ENCODE assay signal across 9 cellular contexts in genomic region chr10:6543431-6544005, GRCh38. TPM values are rescaled to one million over a fixed set of nuclear protein-coding genes. Genes with fewer than 3 reads are reported as not detected.
DNase-seq lines count a peak whose midpoint lies in the region; ATAC-seq and TF ChIP-seq lines count a peak whose summit lies in the region.
"Had no signal": no experiment of that assay in that cellular context is flagged by ENCODE, and none has a peak within 500 bp of the region (broad histone marks: within the 10 kb centered on the region; RNA-seq: fewer than 3 reads in every experiment).

No MANE protein-coding gene starts in this region.

- POLR2A ChIA-PET in GM10248 (lab: Yijun Ruan, JAX): interaction anchor here (0.6 kb wide), 1 partner anchor 1233 kb away, joined by 4 read pairs; no protein-coding TSS in a partner anchor

- CTCF ChIA-PET in GM10248 (lab: Yijun Ruan, JAX): interaction anchor here (0.8 kb wide), 1 partner anchor 10 kb away, joined by 4 read pairs; no protein-coding TSS in a partner anchor

- peak overlapping the region; percentile 100 for H3K27ac Mint-ChIP-seq in T-helper 2 cell treated with Interferon-gamma antibody and Interleukin-4, amounts not matched to agents 5 μg/mL and 100 μg/mL, for 36 hours
- H3K27ac Mint-ChIP-seq in activated naive CD4-positive, alpha-beta T cell treated with anti-CD3 and anti-CD28 coated beads, Interleukin-2, amount 50 U/mL, for 24 hours: peak overlapping the region; percentile 99

- peaks cover 42% of the 10 kb centered on the region for H3K36me3 Mint-ChIP-seq in T-helper 2 cell treated with Interferon-gamma antibody and Interleukin-4, amounts not matched to agents 5 μg/mL and 100 μg/mL, for 36 hours (ENCODE audit: low read depth)
- no peaks in the 10 kb centered on the region for H3K36me3 Mint-ChIP-seq in activated naive CD4-positive, alpha-beta T cell treated with anti-CD3 and anti-CD28 coated beads, Interleukin-2, amount 50 U/mL, for 24 hours

- peak; percentile 59 for ATAC-seq in GM18907 (IDR thresholded peaks at IDR 0.05; ENCODE audit: unreplicated experiment)

- TF ChIP-seq CTCF in GM10248 (IDR thresholded peaks at IDR 0.05; ENCODE audit: control extremely low read depth, extremely low read depth, low read depth, missing control alignments): no peak

- H3K9me3 Mint-ChIP-seq in T-helper 2 cell treated with Interferon-gamma antibody and Interleukin-4, amounts not matched to agents 5 μg/mL and 100 μg/mL, for 36 hours: no peaks in the 10 kb centered on the region
- H3K9me3 Mint-ChIP-seq in activated naive CD4-positive, alpha-beta T cell treated with anti-CD3 and anti-CD28 coated beads, Interleukin-2, amount 50 U/mL, for 24 hours: no peaks in the 10 kb centered on the region

- H3K4me1 Mint-ChIP-seq in T-helper 2 cell treated with Interferon-gamma antibody and Interleukin-4, amounts not matched to agents 5 μg/mL and 100 μg/mL, for 36 hours (ENCODE audit: low read depth): peaks cover 65% of the 10 kb centered on the region
- H3K4me1 Mint-ChIP-seq in activated naive CD4-positive, alpha-beta T cell treated with anti-CD3 and anti-CD28 coated beads, Interleukin-2, amount 50 U/mL, for 24 hours: peaks cover 81% of the 10 kb centered on the region

- peak; percentile 80 for DNase-seq in T-helper 2 cell treated with Interferon-gamma antibody and Interleukin-4, amounts not matched to agents 5 μg/mL and 100 μg/mL, for 36 hours (ENCODE audit: low spot score)
- peak; percentile 43 for DNase-seq in stimulated activated CD4-positive, alpha-beta T cell treated with anti-CD3 and anti-CD28 coated beads, Interleukin-4, amount 100 ng/mL, for 1 hour
- DNase-seq in COLO668 (lab: John Stamatoyannopoulos, UW; ENCODE audit: unreplicated experiment) (no peak), C1 segment of cervical spinal cord (lab: John Stamatoyannopoulos, UW) (no peak), SK-N-DZ (ENCODE audit: low spot score) (no peak), GM10248 (ENCODE audit: extremely low spot score) (no peak)
- DNase-seq: SW 1271 had no signal

- peak overlapping the region; percentile 92 for H3K4me3 Mint-ChIP-seq in T-helper 2 cell treated with Interferon-gamma antibody and Interleukin-4, amounts not matched to agents 5 μg/mL and 100 μg/mL, for 36 hours
- peak overlapping the region; percentile 94 for H3K4me3 Mint-ChIP-seq in activated naive CD4-positive, alpha-beta T cell treated with anti-CD3 and anti-CD28 coated beads, Interleukin-2, amount 50 U/mL, for 24 hours

- H3K27me3 Mint-ChIP-seq in T-helper 2 cell treated with Interferon-gamma antibody and Interleukin-4, amounts not matched to agents 5 μg/mL and 100 μg/mL, for 36 hours (ENCODE audit: low read depth): no peaks in the 10 kb centered on the region
- H3K27me3 Mint-ChIP-seq in activated naive CD4-positive, alpha-beta T cell treated with anti-CD3 and anti-CD28 coated beads, Interleukin-2, amount 50 U/mL, for 24 hours: no peaks in the 10 kb centered on the region

RNA-seq across cellular contexts. Expression of gene PRKCQ, which starts 36.6 kb away (rescaled TPM):
- polyA plus RNA-seq in SK-N-DZ (2014; cell fraction: cytosol; rRNA removed): 0.07 and 0.35 TPM in 2 replicates
- polyA plus RNA-seq in SK-N-DZ (2014; cell fraction: nucleus; rRNA removed): not detected in 2 replicates

Comparison
In these comparisons a context has a peak if more than half of its experiments do, and no peak if none do; other contexts are left out.
1. DNase-seq: peak in T-helper 2 cell treated with Interferon-gamma antibody and Interleukin-4, amounts not matched to agents 5 μg/mL and 100 μg/mL, for 36 hours (single experiment) and stimulated activated CD4-positive, alpha-beta T cell treated with anti-CD3 and anti-CD28 coated beads, Interleukin-4, amount 100 ng/mL, for 1 hour (single experiment); none in COLO668 (single experiment), C1 segment of cervical spinal cord (0 of 14), SK-N-DZ (single experiment) and GM10248 (single experiment).